1 cellular context compared by ENCODE assay signal in the genomic region with DNA sequence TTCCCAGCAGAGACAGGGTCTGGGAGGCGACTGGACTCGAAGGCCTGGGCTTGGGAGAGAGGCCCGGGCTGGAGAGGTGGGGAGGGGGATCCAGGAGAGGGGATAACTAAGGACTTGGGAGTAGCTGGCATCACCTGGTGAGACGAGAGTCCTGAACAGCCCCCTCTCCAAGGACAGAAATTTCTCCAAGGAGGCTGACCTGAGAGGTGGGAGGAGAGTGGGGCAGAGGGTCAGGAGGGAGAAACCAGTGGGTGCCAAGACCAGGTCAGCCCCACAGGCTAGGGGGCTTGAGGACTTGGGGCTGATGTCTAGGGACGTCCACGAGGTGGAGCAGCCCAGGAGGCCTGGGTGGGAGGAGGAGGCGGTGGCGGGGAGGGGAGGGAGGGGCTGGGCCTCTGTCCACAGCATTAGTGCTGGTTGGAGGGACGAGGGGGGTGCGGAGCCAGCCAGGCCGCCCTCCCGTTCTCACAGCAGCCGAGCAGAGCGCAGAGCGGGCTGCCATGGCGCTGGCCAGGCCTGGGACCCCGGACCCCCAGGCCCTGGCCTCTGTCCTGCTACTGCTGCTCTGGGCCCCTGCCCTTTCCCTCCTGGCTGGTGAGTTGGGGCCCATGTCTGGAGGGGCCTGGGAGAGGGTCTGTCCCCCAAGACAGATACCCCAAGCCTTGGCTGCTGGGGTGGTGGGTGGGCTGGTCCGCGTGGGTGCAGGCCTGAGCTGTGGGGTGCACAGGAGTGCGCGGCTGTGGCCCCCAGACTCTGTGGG.
A peak's percentile ranks its signal among the peaks of the same experiment; 100 is the strongest.
TF ChIP-seq lines count a peak whose summit lies in the region.

A gene (plus strand): TSS at position 437 of the 760 bp plus-strand sequence. CDS start 64 bp downstream, at position 501.

TF ChIP-seq in HEK293, 187 proteins besides CTCF, POLR2A, EP300 and RAD21 (continued from another document):
- TF ChIP-seq, protein P1, sequence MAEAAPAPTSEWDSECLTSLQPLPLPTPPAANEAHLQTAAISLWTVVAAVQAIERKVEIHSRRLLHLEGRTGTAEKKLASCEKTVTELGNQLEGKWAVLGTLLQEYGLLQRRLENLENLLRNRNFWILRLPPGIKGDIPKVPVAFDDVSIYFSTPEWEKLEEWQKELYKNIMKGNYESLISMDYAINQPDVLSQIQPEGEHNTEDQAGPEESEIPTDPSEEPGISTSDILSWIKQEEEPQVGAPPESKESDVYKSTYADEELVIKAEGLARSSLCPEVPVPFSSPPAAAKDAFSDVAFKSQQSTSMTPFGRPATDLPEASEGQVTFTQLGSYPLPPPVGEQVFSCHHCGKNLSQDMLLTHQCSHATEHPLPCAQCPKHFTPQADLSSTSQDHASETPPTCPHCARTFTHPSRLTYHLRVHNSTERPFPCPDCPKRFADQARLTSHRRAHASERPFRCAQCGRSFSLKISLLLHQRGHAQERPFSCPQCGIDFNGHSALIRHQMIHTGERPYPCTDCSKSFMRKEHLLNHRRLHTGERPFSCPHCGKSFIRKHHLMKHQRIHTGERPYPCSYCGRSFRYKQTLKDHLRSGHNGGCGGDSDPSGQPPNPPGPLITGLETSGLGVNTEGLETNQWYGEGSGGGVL (tag by site-specific recombination; IDR thresholded peaks at IDR 0.05) = no peak
- TF ChIP-seq ZNF670 (tag by site-specific recombination; IDR thresholded peaks at IDR 0.05; ENCODE audit: low read depth) = no peak
- no peak for TF ChIP-seq ZNF239 (tag by site-specific recombination; IDR thresholded peaks at IDR 0.05)
- peak; percentile 58; the same call in 1 of the 2 replicates for TF ChIP-seq ZNF394 (tag by site-specific recombination; IDR thresholded peaks at IDR 0.05; ENCODE audit: borderline replicate concordance)
- TF ChIP-seq ZNF830 (tag by site-specific recombination; IDR thresholded peaks at IDR 0.05; ENCODE audit: low read depth) = no peak
- TF ChIP-seq ZNF785 (tag by site-specific recombination; IDR thresholded peaks at IDR 0.05) = no peak
- no peak for TF ChIP-seq ZNF514 (tag by site-specific recombination; IDR thresholded peaks at IDR 0.05)
- TF ChIP-seq ZNF529 (tag by site-specific recombination; IDR thresholded peaks at IDR 0.05; ENCODE audit: insufficient replicate concordance) = no peak
- TF ChIP-seq ZNF132 (tag by site-specific recombination; IDR thresholded peaks at IDR 0.05; ENCODE audit: borderline replicate concordance) = no peak
- TF ChIP-seq EGR2 (tag by site-specific recombination; IDR thresholded peaks at IDR 0.05; ENCODE audit: low read depth) = peak; percentile 27; the same call in 1 of the 2 replicates
- no peak for TF ChIP-seq ZNF623 (tag by site-specific recombination; IDR thresholded peaks at IDR 0.05)
- no peak for TF ChIP-seq ZFP69B (tag by site-specific recombination; IDR thresholded peaks at IDR 0.05)
- no peak for TF ChIP-seq ZNF335 (tag by site-specific recombination; conservative IDR thresholded peaks at IDR 0.05)
